Comparison of ENCODE assay signal across 13 cellular contexts in genomic region chr15:39350785-39351184, GRCh38.
DNase-seq lines count a peak whose midpoint lies in the region; ATAC-seq and TF ChIP-seq lines count a peak whose summit lies in the region.
"Had no signal": no experiment of that assay in that cellular context is flagged by ENCODE, and none has a peak within 500 bp of the region (broad histone marks: within the 10 kb centered on the region; RNA-seq: fewer than 3 reads in every experiment).

No MANE protein-coding gene starts in this region.

- no peaks in the 10 kb centered on the region for H3K27me3 ChIP-seq in right atrium auricular region
- no peaks in the 10 kb centered on the region for H3K27me3 ChIP-seq in neuron (ENCODE audit: insufficient read depth, low read length)
- H3K27me3 ChIP-seq: BE2C had no signal

- peaks cover 4% of the 10 kb centered on the region for H3K27me3 Mint-ChIP-seq in activated CD4-positive, alpha-beta memory T cell treated with anti-CD3 and anti-CD28 coated beads for 36 hours

- no peak overlapping the region for H3K27ac Mint-ChIP-seq in activated CD4-positive, alpha-beta memory T cell treated with anti-CD3 and anti-CD28 coated beads for 36 hours
- H3K27ac Mint-ChIP-seq: CD4-positive, alpha-beta memory T cell had no signal

- POLR2A ChIA-PET in HEK293T (lab: Yijun Ruan, JAX) = no interaction called here
- POLR2A ChIA-PET in activated CD4-positive, alpha-beta memory T cell treated with anti-CD3 and anti-CD28 coated beads for 36 hours (lab: Charles Lee) = interaction anchor here (0.6 kb wide), 1 partner anchor 9 kb away, joined by 3 read pairs; no protein-coding TSS in a partner anchor

- peak; percentile 65 for ATAC-seq in left ventricle myocardium superior
- ATAC-seq: A549 had no signal

- H3K27ac ChIP-seq in right atrium auricular region = no peak overlapping the region
- H3K27ac ChIP-seq in VCaP = peak overlapping the region; percentile 24
- H3K27ac ChIP-seq: A549, C4-2B had no signal

- TF ChIP-seq CTCF in right atrium auricular region (IDR thresholded peaks at IDR 0.05) (no peak), VCaP (conservative IDR thresholded peaks at IDR 0.05) (no peak)

- H3K9me3 Mint-ChIP-seq in activated CD4-positive, alpha-beta memory T cell treated with anti-CD3 and anti-CD28 coated beads for 36 hours = no peaks in the 10 kb centered on the region
- H3K9me3 Mint-ChIP-seq: CD4-positive, alpha-beta memory T cell had no signal

- H2AFZ ChIP-seq in neuron (ENCODE audit: low read depth, low read length) = peak overlapping the region; percentile 34

- H3K4me1 ChIP-seq in right atrium auricular region (no peaks in the 10 kb centered on the region), neuron (ENCODE audit: insufficient read depth, low read length) (peaks cover 7% of the 10 kb centered on the region)
- H3K4me1 ChIP-seq: A549, BE2C had no signal

- intact Hi-C loops in left ventricle myocardium superior (cut with micrococcal nuclease) = no loop called here
- intact Hi-C loops in activated CD4-positive, alpha-beta memory T cell treated with anti-CD3 and anti-CD28 coated beads for 36 hours (cut with micrococcal nuclease) = no loop called here

- no peak overlapping the region for H3K4me3 ChIP-seq in right atrium auricular region
- H3K4me3 ChIP-seq in neuron (ENCODE audit: low read length) = no peak overlapping the region
- H3K4me3 ChIP-seq: A549 had no signal

- CTCF ChIA-PET in HEK293T (lab: Yijun Ruan, JAX) = no interaction called here
- CTCF ChIA-PET in activated CD4-positive, alpha-beta memory T cell treated with anti-CD3 and anti-CD28 coated beads for 36 hours (lab: Charles Lee) = no interaction called here

- H3K36me3 ChIP-seq in right atrium auricular region (no peaks in the 10 kb centered on the region), neuron (ENCODE audit: insufficient read depth, low read length) (no peaks in the 10 kb centered on the region)
- H3K36me3 ChIP-seq: BE2C had no signal

- H3K4me3 Mint-ChIP-seq in activated CD4-positive, alpha-beta memory T cell treated with anti-CD3 and anti-CD28 coated beads for 36 hours = no peak overlapping the region
- H3K4me3 Mint-ChIP-seq: CD4-positive, alpha-beta memory T cell had no signal

- H3K4me1 Mint-ChIP-seq in activated CD4-positive, alpha-beta memory T cell treated with anti-CD3 and anti-CD28 coated beads for 36 hours (ENCODE audit: low read depth) = no peaks in the 10 kb centered on the region
- H3K4me1 Mint-ChIP-seq: CD4-positive, alpha-beta memory T cell had no signal

- H3K36me3 Mint-ChIP-seq in activated CD4-positive, alpha-beta memory T cell treated with anti-CD3 and anti-CD28 coated beads for 36 hours = no peaks in the 10 kb centered on the region
- H3K36me3 Mint-ChIP-seq: CD4-positive, alpha-beta memory T cell had no signal

- DNase-seq in left ventricle myocardium superior (no peak), right atrium auricular region (ENCODE audit: low spot score) (no peak), HEK293T (ENCODE audit: extremely low spot score) (no peak)
- no peak for DNase-seq in activated CD4-positive, alpha-beta memory T cell treated with anti-CD3 and anti-CD28 coated beads for 36 hours
- DNase-seq: BE2C; CD4-positive, alpha-beta memory T cell; DND-41; GDM1; HCEC 1CT had no signal

- no peaks in the 10 kb centered on the region for H3K9me3 ChIP-seq in right atrium auricular region
- H3K9me3 ChIP-seq in neuron (ENCODE audit: low read length) = no peaks in the 10 kb centered on the region
- H3K9me3 ChIP-seq: A549, BE2C had no signal

TF ChIP-seq in HEK293T, 16 proteins besides CTCF, POLR2A, EP300 and RAD21:
- TF ChIP-seq SUZ12 (IDR thresholded peaks at IDR 0.05) = no peak
